In genomic region chr5:75335952-75336624, GRCh38 we compare ENCODE assay signal across 8 cellular contexts. TPM values are rescaled to one million over a fixed set of nuclear protein-coding genes. Genes with fewer than 3 reads are reported as not detected.
DNase-seq lines count a peak whose midpoint lies in the region; ATAC-seq, FAIRE-seq and TF ChIP-seq lines count a peak whose summit lies in the region.

No MANE protein-coding gene starts in this region.

- H3K36me3 ChIP-seq in keratinocyte (ENCODE audit: control insufficient read depth in 2 of 2, extremely low read depth in 1 of 2, insufficient read depth in 2 of 2, low read length in 2 of 2) (no peaks in the 10 kb centered on the region), spleen (no peaks in the 10 kb centered on the region)

- H3K27me3 ChIP-seq in keratinocyte (ENCODE audit: control insufficient read depth, extremely low read depth, insufficient read depth, low read length) = no peaks in the 10 kb centered on the region
- no peaks in the 10 kb centered on the region for H3K27me3 ChIP-seq in spleen (replicated peaks in 1 of 7)

- intact Hi-C loops in spleen (cut with DNase I; ENCODE audit: low total_unique reads) = loop anchor here (10.0 kb wide), 1 partner anchor 91 kb away; no protein-coding TSS in a partner anchor

- peak; percentile 83 for FAIRE-seq in keratinocyte (lab: Jason Lieb, UNC)

- peak; percentile 52 to 84 (median 68) for DNase-seq in NCI-H1417 (lab: John Stamatoyannopoulos, UW)
- DNase-seq in NCI-H1417 treated with DMSO at 0.1 percent for 48 hours (lab: John Stamatoyannopoulos, UW) = no peak
- peak; percentile 86 for DNase-seq in NCI-H82 (lab: John Stamatoyannopoulos, UW)
- peak; percentile 83 to 90 for DNase-seq in cardiac fibroblast (ENCODE audit: low read depth in 2 of 2)
- DNase-seq in keratinocyte (ENCODE audit: low read depth, low spot score) = no peak
- no peak for DNase-seq in spleen
- DNase-seq in HuH-7.5 (ENCODE audit: low spot score) = no peak

- H3K9ac ChIP-seq in keratinocyte (ENCODE audit: control insufficient read depth, extremely low read depth, insufficient read depth, low read length) = peak overlapping the region; percentile 89

- H3K9me1 ChIP-seq in keratinocyte (ENCODE audit: control insufficient read depth, extremely low read depth, insufficient read depth, low read length) = no peaks in the 10 kb centered on the region

- TF ChIP-seq CTCF in cardiac fibroblast (IDR thresholded peaks at IDR 0.05; ENCODE audit: low read depth, low read length) (peak; percentile 55), keratinocyte (optimal IDR thresholded peaks at IDR 0.05 in 1 of 3, IDR thresholded peaks at IDR 0.05 in 1 of 3, conservative IDR thresholded peaks at IDR 0.05 in 1 of 3; ENCODE audit: extremely low read depth in 1 of 3, insufficient read depth in 2 of 3, low read length in 3 of 3) (peak; percentile 30 to 60 (median 48)), spleen (IDR thresholded peaks at IDR 0.05 in 8 of 11, conservative IDR thresholded peaks at IDR 0.05 in 3 of 11) (peak in 8 of 11 experiments; percentile 13 to 51 (median 33))

- peak in 1 of 3 donors; percentile 16 for TF ChIP-seq POLR2A in spleen (IDR thresholded peaks at IDR 0.05)

- peak overlapping the region; percentile 77 for H2AFZ ChIP-seq in keratinocyte (ENCODE audit: control insufficient read depth, low read length)

- peaks cover 12% of the 10 kb centered on the region for H4K20me1 ChIP-seq in keratinocyte (ENCODE audit: control insufficient read depth, extremely low read depth, insufficient read depth, low read length)

- H3K4me2 ChIP-seq in keratinocyte (ENCODE audit: control insufficient read depth, extremely low read depth, insufficient read depth, low read depth, low read length) = peak overlapping the region; percentile 70

- peaks cover 39% of the 10 kb centered on the region for H3K79me2 ChIP-seq in keratinocyte (ENCODE audit: control insufficient read depth, insufficient read depth, low read length)

- H3K27ac ChIP-seq in keratinocyte (ENCODE audit: control insufficient read depth, insufficient read depth, low read length) = peak overlapping the region; percentile 86
- peak overlapping the region; percentile 69 to 97 (median 94) for H3K27ac ChIP-seq in spleen

- ATAC-seq in HG03354 (IDR thresholded peaks at IDR 0.05; ENCODE audit: poor library complexity, severe bottlenecking, unreplicated experiment) = peak; percentile 9

- H3K9me3 ChIP-seq in keratinocyte (ENCODE audit: control insufficient read depth, low read depth, low read length) (no peaks in the 10 kb centered on the region), spleen (no peaks in the 10 kb centered on the region)

- dilution Hi-C loops in keratinocyte (cut with MboI; ENCODE audit: extremely low pct_ligation_motif_present, low sequenced_read_pairs) = no loop called here

- peak overlapping the region; percentile 75 to 91 for H3K4me3 ChIP-seq in cardiac fibroblast (replicated peaks in 1 of 2; ENCODE audit: low read depth in 2 of 2, low read length in 2 of 2)
- H3K4me3 ChIP-seq in keratinocyte (ENCODE audit: control insufficient read depth in 2 of 3, extremely low read depth in 1 of 3, insufficient read depth in 2 of 3, low read depth in 1 of 3, low read length in 3 of 3) = peak overlapping the region; percentile 63 to 97 (median 93)
- H3K4me3 ChIP-seq in spleen = peak overlapping the region; percentile 74 to 97 (median 85)

- WGBS in spleen, 5 donors = 15 to 18% (median 16%) methylated on average over 13 of the region's 13 CpGs

- H3K4me1 ChIP-seq in keratinocyte (ENCODE audit: control insufficient read depth, extremely low read depth, insufficient read depth, low read length) (peaks cover 29% of the 10 kb centered on the region), spleen (peaks cover 13 to 43% (median 27%) of the 10 kb centered on the region in 6 donors)

RNA-seq across cellular contexts. Expression of gene HMGCR, which starts 0.9 kb away (rescaled TPM):
- polyA plus RNA-seq in keratinocyte = 124 to 181 TPM (median 124 TPM) in 3 replicates
- 109 TPM for polyA plus RNA-seq in keratinocyte (2011; ENCODE audit: low read depth)
- polyA plus RNA-seq in keratinocyte (2011; cell fraction: cytosol; rRNA removed) = 28.9 and 62.6 TPM in 2 replicates
- polyA plus RNA-seq in keratinocyte (2011; cell fraction: nucleus; rRNA removed) = 174 and 233 TPM in 2 replicates
- polyA plus RNA-seq in keratinocyte (2012; ENCODE audit: low replicate concordance) = 113 and 126 TPM in 2 replicates
- polyA minus RNA-seq in keratinocyte = 77.0 to 418 TPM (median 257 TPM) in 3 replicates
- polyA minus RNA-seq in keratinocyte (2011; cell fraction: cytosol; rRNA and poly(A)+ RNA removed) = 65.6 TPM
- polyA minus RNA-seq in keratinocyte (2011; cell fraction: nucleus; rRNA and poly(A)+ RNA removed) = 240 and 404 TPM in 2 replicates
- total RNA-seq in spleen = 10 to 100 TPM; 31.6 to 54.7 (median 38.5) TPM
- 1 to 10 TPM; 5.3 to 7.2 (median 5.4) TPM for polyA plus RNA-seq in spleen

Comparison
In these comparisons a context has a peak if more than half of its experiments do, and no peak if none do; other contexts are left out.
1. DNase-seq: peak in NCI-H1417 (3 of 3), NCI-H82 (single experiment) and cardiac fibroblast (2 of 2); none in NCI-H1417 treated with DMSO at 0.1 percent for 48 hours (single experiment), keratinocyte (single experiment), spleen (single experiment) and HuH-7.5 (single experiment).
2. Peak in every context shown above with its lines, with median percentiles within 50 percentile points of each other: H3K4me3 ChIP-seq and CTCF ChIP-seq.